Comparison of ENCODE assay signal across 1 cellular context in the genomic region with DNA sequence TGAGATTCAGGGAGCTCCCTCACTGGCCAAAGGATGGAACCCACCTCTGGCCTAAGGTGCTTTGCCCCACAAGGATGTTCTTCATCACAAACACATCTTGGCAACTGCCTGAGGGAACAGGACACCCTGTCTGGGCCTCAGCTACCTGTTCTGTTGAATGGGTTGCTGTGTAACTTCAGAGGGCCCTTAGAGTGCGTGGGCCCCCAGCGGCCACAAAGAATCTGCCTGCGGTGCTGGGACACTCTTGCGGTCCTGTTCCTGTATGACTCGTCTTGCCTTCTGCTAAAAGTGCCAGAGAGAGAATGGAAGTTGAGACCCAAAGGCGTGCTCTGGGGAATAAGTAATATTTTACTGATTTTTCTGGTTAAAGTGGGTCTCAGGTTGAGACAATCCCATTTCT.
TF ChIP-seq lines count a peak whose summit lies in the region.

No MANE protein-coding gene starts in this region.

TF ChIP-seq in K562, 482 proteins besides CTCF, POLR2A, EP300 and RAD21:
- TF ChIP-seq, protein P1, sequence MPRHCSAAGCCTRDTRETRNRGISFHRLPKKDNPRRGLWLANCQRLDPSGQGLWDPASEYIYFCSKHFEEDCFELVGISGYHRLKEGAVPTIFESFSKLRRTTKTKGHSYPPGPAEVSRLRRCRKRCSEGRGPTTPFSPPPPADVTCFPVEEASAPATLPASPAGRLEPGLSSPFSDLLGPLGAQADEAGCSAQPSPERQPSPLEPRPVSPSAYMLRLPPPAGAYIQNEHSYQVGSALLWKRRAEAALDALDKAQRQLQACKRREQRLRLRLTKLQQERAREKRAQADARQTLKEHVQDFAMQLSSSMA (CRISPR knock-in tag; IDR thresholded peaks at IDR 0.05), result no peak
- TF ChIP-seq, protein P2, sequence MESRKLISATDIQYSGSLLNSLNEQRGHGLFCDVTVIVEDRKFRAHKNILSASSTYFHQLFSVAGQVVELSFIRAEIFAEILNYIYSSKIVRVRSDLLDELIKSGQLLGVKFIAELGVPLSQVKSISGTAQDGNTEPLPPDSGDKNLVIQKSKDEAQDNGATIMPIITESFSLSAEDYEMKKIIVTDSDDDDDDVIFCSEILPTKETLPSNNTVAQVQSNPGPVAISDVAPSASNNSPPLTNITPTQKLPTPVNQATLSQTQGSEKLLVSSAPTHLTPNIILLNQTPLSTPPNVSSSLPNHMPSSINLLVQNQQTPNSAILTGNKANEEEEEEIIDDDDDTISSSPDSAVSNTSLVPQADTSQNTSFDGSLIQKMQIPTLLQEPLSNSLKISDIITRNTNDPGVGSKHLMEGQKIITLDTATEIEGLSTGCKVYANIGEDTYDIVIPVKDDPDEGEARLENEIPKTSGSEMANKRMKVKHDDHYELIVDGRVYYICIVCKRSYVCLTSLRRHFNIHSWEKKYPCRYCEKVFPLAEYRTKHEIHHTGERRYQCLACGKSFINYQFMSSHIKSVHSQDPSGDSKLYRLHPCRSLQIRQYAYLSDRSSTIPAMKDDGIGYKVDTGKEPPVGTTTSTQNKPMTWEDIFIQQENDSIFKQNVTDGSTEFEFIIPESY (CRISPR knock-in tag; IDR thresholded peaks at IDR 0.05), result peak; percentile 15; the same call in 1 of the 2 replicates
- TF ChIP-seq, protein P3, sequence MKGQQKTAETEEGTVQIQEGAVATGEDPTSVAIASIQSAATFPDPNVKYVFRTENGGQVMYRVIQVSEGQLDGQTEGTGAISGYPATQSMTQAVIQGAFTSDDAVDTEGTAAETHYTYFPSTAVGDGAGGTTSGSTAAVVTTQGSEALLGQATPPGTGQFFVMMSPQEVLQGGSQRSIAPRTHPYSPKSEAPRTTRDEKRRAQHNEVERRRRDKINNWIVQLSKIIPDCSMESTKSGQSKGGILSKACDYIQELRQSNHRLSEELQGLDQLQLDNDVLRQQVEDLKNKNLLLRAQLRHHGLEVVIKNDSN (CRISPR knock-in tag; IDR thresholded peaks at IDR 0.05), result no peak
- TF ChIP-seq MIER1 (IDR thresholded peaks at IDR 0.05; ENCODE audit: low read depth), result no peak
